In genomic region chr3:2514031-2514430, GRCh38 we compare ENCODE assay signal across 22 cellular contexts.
"Had no signal": no experiment of that assay in that cellular context is flagged by ENCODE, and none has a peak within 500 bp of the region (broad histone marks: within the 10 kb centered on the region; RNA-seq: fewer than 3 reads in every experiment).

No MANE protein-coding gene starts in this region.

- H3K27ac ChIP-seq: heart right ventricle, left lung, parathyroid adenoma, psoas muscle, right atrium auricular region, tibial nerve had no signal

- H3K36me3 ChIP-seq: heart right ventricle, left lung, right atrium auricular region, tibial nerve had no signal

- H3K4me3 ChIP-seq: heart right ventricle, left lung, lung, psoas muscle, right atrium auricular region, tibial nerve had no signal

- H3K27me3 ChIP-seq: heart right ventricle, left lung, right atrium auricular region, tibial nerve had no signal

- H3K9ac ChIP-seq: parathyroid adenoma had no signal

- H2AFZ ChIP-seq: parathyroid adenoma had no signal

- ATAC-seq: activated CD4-positive, alpha-beta T cell treated with anti-CD3 and anti-CD28 coated beads for 36 hours; activated naive CD4-positive, alpha-beta T cell treated with anti-CD3 and anti-CD28 coated beads, Interleukin-2, amount 50 U/mL, for 72 hours; activated T-cell treated with anti-CD3 and anti-CD28 coated beads, Interleukin-2, amount 50 U/mL, for 72 hours; heart right ventricle; left lung; psoas muscle; stimulated activated naive B cell treated with anti-CD40 and anti-IgM and Interleukin-4, amounts not matched to agents 10 μg/mL and 1 μg/mL and 100 μg/mL, for 72 hours had no signal

- DNase-seq: activated CD4-positive, alpha-beta T cell treated with anti-CD3 and anti-CD28 coated beads for 36 hours; activated CD4-positive, CD25-positive, alpha-beta regulatory T cell; activated naive CD4-positive, alpha-beta T cell; activated T-cell treated with anti-CD3 and anti-CD28 coated beads for 4 hours; activated T-cell treated with anti-CD3 and anti-CD28 coated beads, Interleukin-2, amount 50 U/mL, for 72 hours; dermis blood vessel endothelial cell; effector memory CD4-positive, alpha-beta T cell; erythroblast; heart right ventricle; kidney glomerular epithelial cell; left lung; occipital lobe; psoas muscle; stimulated activated CD4-positive, alpha-beta T cell treated with anti-CD3 and anti-CD28 coated beads, Interleukin-15, amount 100 ng/mL, for 24 hours; stimulated activated CD4-positive, alpha-beta T cell treated with anti-CD3 and anti-CD28 coated beads, Interleukin-2, amount 100 ng/mL, for 24 hours; stimulated activated naive B cell treated with anti-CD40 and anti-IgM and Interleukin-4, amounts not matched to agents 10 μg/mL and 1 μg/mL and 100 μg/mL, for 72 hours; T-helper 1 cell had no signal

- H3K4me1 ChIP-seq: left lung, psoas muscle, right atrium auricular region had no signal

- H3K79me2 ChIP-seq: parathyroid adenoma had no signal

- H3K9me3 ChIP-seq: left lung, psoas muscle, right atrium auricular region, tibial nerve had no signal
